Comparison of ENCODE assay signal across 1 cellular context in the genomic region with DNA sequence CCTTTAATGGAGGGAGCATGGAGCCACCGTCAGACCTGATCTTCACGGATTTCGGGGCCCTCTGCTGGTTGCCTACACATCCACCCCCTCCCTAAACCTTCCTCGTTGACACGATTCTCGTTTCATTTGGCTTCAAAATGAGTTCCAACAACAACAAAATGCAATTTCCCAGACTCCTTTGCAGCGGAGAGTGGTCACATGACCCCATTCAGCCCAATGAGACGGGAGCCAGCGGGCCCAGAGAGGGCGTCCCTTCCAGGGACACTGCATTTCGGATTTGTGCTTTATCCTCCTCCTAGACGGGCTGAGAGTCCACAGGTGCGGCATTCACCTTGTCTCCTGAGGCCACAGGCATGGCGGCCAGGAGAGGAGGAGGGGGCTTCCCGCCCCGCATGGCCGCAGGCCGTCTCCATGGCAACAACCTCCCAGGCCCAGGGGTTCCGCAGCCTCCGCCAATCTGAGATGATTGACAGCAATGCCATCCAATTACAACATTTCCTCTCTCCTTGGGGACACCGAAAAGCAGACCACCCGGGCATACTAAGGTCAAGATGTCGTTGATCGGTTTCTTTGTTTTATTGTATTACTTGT.
TF ChIP-seq lines count a peak whose summit lies in the region.

No MANE protein-coding gene starts in this region.

TF ChIP-seq in GM12878, 131 proteins besides CTCF, POLR2A, EP300 and RAD21 (continued from another document):
- TF ChIP-seq, protein P1, sequence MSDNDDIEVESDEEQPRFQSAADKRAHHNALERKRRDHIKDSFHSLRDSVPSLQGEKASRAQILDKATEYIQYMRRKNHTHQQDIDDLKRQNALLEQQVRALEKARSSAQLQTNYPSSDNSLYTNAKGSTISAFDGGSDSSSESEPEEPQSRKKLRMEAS (IDR thresholded peaks at IDR 0.05; ENCODE audit: low read depth, low read length) = no peak
